Comparison of ENCODE assay signal across 11 cellular contexts in genomic region chr1:92882817-92883216, GRCh38. TPM values are rescaled to one million over a fixed set of nuclear protein-coding genes. Genes with fewer than 3 reads are reported as not detected.
DNase-seq lines count a peak whose midpoint lies in the region; TF ChIP-seq lines count a peak whose summit lies in the region.
"Had no signal": no experiment of that assay in that cellular context is flagged by ENCODE, and none has a peak within 500 bp of the region (broad histone marks: within the 10 kb centered on the region; RNA-seq: fewer than 3 reads in every experiment).

No MANE protein-coding gene starts in this region.

- peaks cover 36% of the 10 kb centered on the region for H3K4me1 Mint-ChIP-seq in activated naive CD4-positive, alpha-beta T cell treated with anti-CD3 and anti-CD28 coated beads for 36 hours (ENCODE audit: low read depth)

- H3K27me3 ChIP-seq in brain microvascular endothelial cell (replicated peaks), result no peaks in the 10 kb centered on the region
- H3K27me3 ChIP-seq: esophagus muscularis mucosa had no signal

- no peak for TF ChIP-seq CTCF in brain microvascular endothelial cell (IDR thresholded peaks at IDR 0.05; ENCODE audit: low read depth, low read length, missing control alignments)

- H3K27ac Mint-ChIP-seq in activated naive CD4-positive, alpha-beta T cell treated with anti-CD3 and anti-CD28 coated beads for 36 hours, result peak overlapping the region; percentile 64

- no peak overlapping the region for H3K4me3 Mint-ChIP-seq in activated naive CD4-positive, alpha-beta T cell treated with anti-CD3 and anti-CD28 coated beads for 36 hours

- intact Hi-C loops in activated naive CD4-positive, alpha-beta T cell treated with anti-CD3 and anti-CD28 coated beads for 36 hours (cut with micrococcal nuclease), result no loop called here

- in situ Hi-C loops in brain microvascular endothelial cell (cut with HindIII; ENCODE audit: low pct_ligation_motif_present, low sequenced_read_pairs) (no loop called here), G401 (cut with HindIII; ENCODE audit: low sequenced_read_pairs) (no loop called here)

- no peaks in the 10 kb centered on the region for H3K9me3 Mint-ChIP-seq in activated naive CD4-positive, alpha-beta T cell treated with anti-CD3 and anti-CD28 coated beads for 36 hours

- no peak overlapping the region for H3K27ac ChIP-seq in brain microvascular endothelial cell
- H3K27ac ChIP-seq: esophagus muscularis mucosa, thoracic aorta had no signal

- H3K36me3 Mint-ChIP-seq in activated naive CD4-positive, alpha-beta T cell treated with anti-CD3 and anti-CD28 coated beads for 36 hours (ENCODE audit: low read depth), result no peaks in the 10 kb centered on the region

- H3K27me3 Mint-ChIP-seq in activated naive CD4-positive, alpha-beta T cell treated with anti-CD3 and anti-CD28 coated beads for 36 hours (ENCODE audit: low read depth), result no peaks in the 10 kb centered on the region

- no peak overlapping the region for H3K4me3 ChIP-seq in brain microvascular endothelial cell (ENCODE audit: low read depth, low read length)
- H3K4me3 ChIP-seq: esophagus muscularis mucosa, K562, thoracic aorta had no signal

- DNase-seq in NCI-H82 (lab: John Stamatoyannopoulos, UW), result peak; percentile 14
- no peak for DNase-seq in NCI-H82 treated with DMSO at 0.1 percent for 48 hours (lab: John Stamatoyannopoulos, UW; ENCODE audit: unreplicated experiment)
- peak; percentile 76 for DNase-seq in RPMI7951 (ENCODE audit: low read depth)
- DNase-seq in activated naive CD4-positive, alpha-beta T cell treated with anti-CD3 and anti-CD28 coated beads for 36 hours, result peak; percentile 56
- DNase-seq in stimulated activated CD8-positive, alpha-beta memory T cell treated with anti-CD3 and anti-CD28 coated beads, Interleukin-4, amount 100 ng/mL, for 24 hours (ENCODE audit: low read depth), result peak; percentile 6
- DNase-seq in brain microvascular endothelial cell, result no peak
- DNase-seq in G401 (ENCODE audit: low spot score), result no peak
- no peak for DNase-seq in NCI-H345 treated with DMSO at 0.1 percent for 48 hours (lab: John Stamatoyannopoulos, UW; ENCODE audit: unreplicated experiment)

- H3K36me3 ChIP-seq in brain microvascular endothelial cell (replicated peaks), result no peaks in the 10 kb centered on the region
- H3K36me3 ChIP-seq: esophagus muscularis mucosa, thoracic aorta had no signal

- CTCF ChIA-PET in activated naive CD4-positive, alpha-beta T cell treated with anti-CD3 and anti-CD28 coated beads for 36 hours (lab: Charles Lee), result interaction anchor here (0.9 to 4.9 kb wide), 5 partner anchors 25 to 112 kb away, joined by 3 to 28 read pairs (median 3); partner anchors contain the start of gene DIPK1A

RNA-seq across cellular contexts. Expression of gene RPL5, which starts 51.0 kb away (rescaled TPM):
- total RNA-seq in RPMI7951 (2014; rRNA removed; shearing (Covaris generic)), result 1,182 and 1,311 TPM in 2 replicates
- 1,000 to 10,000 TPM; 1,793 to 1,819 TPM for total RNA-seq in activated naive CD4-positive, alpha-beta T cell treated with anti-CD3 and anti-CD28 coated beads for 36 hours
- 3,176 and 3,226 TPM in 2 replicates for total RNA-seq in G401 (2014; rRNA removed; shearing (Covaris generic))

Comparison
In these comparisons a context has a peak if more than half of its experiments do, and no peak if none do; other contexts are left out.
1. DNase-seq: peak in NCI-H82 (single experiment), RPMI7951 (single experiment), activated naive CD4-positive, alpha-beta T cell treated with anti-CD3 and anti-CD28 coated beads for 36 hours (single experiment) and stimulated activated CD8-positive, alpha-beta memory T cell treated with anti-CD3 and anti-CD28 coated beads, Interleukin-4, amount 100 ng/mL, for 24 hours (single experiment); none in NCI-H82 treated with DMSO at 0.1 percent for 48 hours (single experiment), brain microvascular endothelial cell (single experiment), G401 (single experiment) and NCI-H345 treated with DMSO at 0.1 percent for 48 hours (single experiment).